Comparison of ENCODE assay signal across 1 cellular context in the genomic region with DNA sequence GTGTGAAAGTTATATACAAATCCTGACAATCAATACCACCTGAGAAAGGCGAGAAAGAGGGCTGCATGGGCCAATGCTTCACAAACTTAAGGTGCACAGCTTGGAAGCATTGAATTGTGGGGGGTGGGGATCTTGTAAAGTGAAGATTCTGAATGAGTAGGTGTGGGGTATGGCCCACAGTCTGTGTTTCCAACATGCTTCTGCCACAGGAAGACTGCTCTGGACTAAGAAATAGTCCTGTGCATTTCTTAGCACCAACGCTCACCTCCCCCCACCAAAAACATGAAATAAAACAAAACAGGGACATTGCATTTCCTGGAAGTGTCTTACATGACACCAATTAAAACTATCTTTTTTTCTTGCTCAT.
TF ChIP-seq lines count a peak whose summit lies in the region.

No MANE protein-coding gene starts in this region.

TF ChIP-seq in A549, 52 proteins besides CTCF, POLR2A, EP300 and RAD21:
- TF ChIP-seq TP53 (CRISPR knock-in tag; IDR thresholded peaks at IDR 0.05) (no peak), CEBPB (IDR thresholded peaks at IDR 0.05) (no peak), EHF (CRISPR knock-in tag; IDR thresholded peaks at IDR 0.05) (no peak), NFE2L2 (conservative IDR thresholded peaks at IDR 0.05; ENCODE audit: low read length) (no peak), EHMT2 (IDR thresholded peaks at IDR 0.05; ENCODE audit: low read depth) (no peak), BHLHE40 (IDR thresholded peaks at IDR 0.05; ENCODE audit: low read depth, low read length) (no peak), JUN (IDR thresholded peaks at IDR 0.05) (no peak)
- TF ChIP-seq, protein P1, sequence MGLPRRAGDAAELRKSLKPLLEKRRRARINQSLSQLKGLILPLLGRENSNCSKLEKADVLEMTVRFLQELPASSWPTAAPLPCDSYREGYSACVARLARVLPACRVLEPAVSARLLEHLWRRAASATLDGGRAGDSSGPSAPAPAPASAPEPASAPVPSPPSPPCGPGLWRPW (IDR thresholded peaks at IDR 0.05) = no peak
- TF ChIP-seq, protein P2, sequence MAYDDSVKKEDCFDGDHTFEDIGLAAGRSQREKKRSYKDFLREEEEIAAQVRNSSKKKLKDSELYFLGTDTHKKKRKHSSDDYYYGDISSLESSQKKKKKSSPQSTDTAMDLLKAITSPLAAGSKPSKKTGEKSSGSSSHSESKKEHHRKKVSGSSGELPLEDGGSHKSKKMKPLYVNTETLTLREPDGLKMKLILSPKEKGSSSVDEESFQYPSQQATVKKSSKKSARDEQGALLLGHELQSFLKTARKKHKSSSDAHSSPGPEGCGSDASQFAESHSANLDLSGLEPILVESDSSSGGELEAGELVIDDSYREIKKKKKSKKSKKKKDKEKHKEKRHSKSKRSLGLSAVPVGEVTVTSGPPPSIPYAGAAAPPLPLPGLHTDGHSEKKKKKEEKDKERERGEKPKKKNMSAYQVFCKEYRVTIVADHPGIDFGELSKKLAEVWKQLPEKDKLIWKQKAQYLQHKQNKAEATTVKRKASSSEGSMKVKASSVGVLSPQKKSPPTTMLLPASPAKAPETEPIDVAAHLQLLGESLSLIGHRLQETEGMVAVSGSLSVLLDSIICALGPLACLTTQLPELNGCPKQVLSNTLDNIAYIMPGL (CRISPR knock-in tag; IDR thresholded peaks at IDR 0.05; ENCODE audit: borderline replicate concordance) = no peak
TF ChIP-seq in A549: peak in this region for 0.
